Comparison of ENCODE assay signal across 1 cellular context in genomic region chr6:142944126-142945066, GRCh38.
A peak's percentile ranks its signal among the peaks of the same experiment; 100 is the strongest.
TF ChIP-seq lines count a peak whose summit lies in the region.

No MANE protein-coding gene starts in this region.

TF ChIP-seq in HepG2, 621 proteins besides CTCF, POLR2A, EP300 and RAD21 (continued from another document and continues in another):
- TF ChIP-seq ZNF740 (CRISPR knock-in tag; IDR thresholded peaks at IDR 0.05) (peak; percentile 55; the same call in 1 of the 2 replicates), ZNF253 (CRISPR knock-in tag; IDR thresholded peaks at IDR 0.05; ENCODE audit: borderline replicate concordance) (no peak), SIX4 (CRISPR knock-in tag; IDR thresholded peaks at IDR 0.05) (no peak), TGIF2 (CRISPR knock-in tag; IDR thresholded peaks at IDR 0.05) (peak; percentile 40; the same call in 1 of the 2 replicates), KIAA2018 (CRISPR knock-in tag; IDR thresholded peaks at IDR 0.05; ENCODE audit: borderline replicate concordance) (no peak), ZBTB14 (CRISPR knock-in tag; IDR thresholded peaks at IDR 0.05) (no peak), ZNF468 (CRISPR knock-in tag; IDR thresholded peaks at IDR 0.05) (no peak), RXRB (CRISPR knock-in tag; IDR thresholded peaks at IDR 0.05; ENCODE audit: borderline replicate concordance) (peak; percentile 49), ATF7-NPFF (CRISPR knock-in tag; IDR thresholded peaks at IDR 0.05; ENCODE audit: low read depth) (no peak; the same call in 1 of the 2 replicates), ZBTB10 (CRISPR knock-in tag; IDR thresholded peaks at IDR 0.05; ENCODE audit: borderline replicate concordance) (no peak; the same call in 1 of the 2 replicates), ZNF558 (CRISPR knock-in tag; IDR thresholded peaks at IDR 0.05; ENCODE audit: borderline replicate concordance) (peak; percentile 33; the same call in 1 of the 2 replicates), ZNF552 (CRISPR knock-in tag; IDR thresholded peaks at IDR 0.05; ENCODE audit: borderline replicate concordance) (peak; percentile 70; the same call in 1 of the 2 replicates), ZNF235 (CRISPR knock-in tag; IDR thresholded peaks at IDR 0.05; ENCODE audit: borderline replicate concordance) (peak; percentile 73; the same call in 1 of the 2 replicates), ZNF589 (CRISPR knock-in tag; conservative IDR thresholded peaks at IDR 0.05) (peak; percentile 38; the same call in 1 of the 2 replicates), ZBTB21 (CRISPR knock-in tag; IDR thresholded peaks at IDR 0.05) (peak; percentile 66; the same call in 1 of the 2 replicates), ZFP37 (CRISPR knock-in tag; IDR thresholded peaks at IDR 0.05; ENCODE audit: borderline replicate concordance) (0 out of 2 replicates have a peak, but pooled peaks have one; percentile 68), HDAC2 (CRISPR knock-in tag; IDR thresholded peaks at IDR 0.05) (peak; percentile 14; the same call in 1 of the 2 replicates), ARID3A (IDR thresholded peaks at IDR 0.05; ENCODE audit: low read depth, low read length) (no peak), HMGA1 (CRISPR knock-in tag; conservative IDR thresholded peaks at IDR 0.05) (no peak), TFDP2 (CRISPR knock-in tag; IDR thresholded peaks at IDR 0.05) (peak; percentile 38; the same call in 1 of the 2 replicates), RELA (CRISPR knock-in tag; IDR thresholded peaks at IDR 0.05) (no peak), ZC3H13 (CRISPR knock-in tag; IDR thresholded peaks at IDR 0.05) (peak; percentile 65; the same call in 1 of the 2 replicates), PRPF4 (IDR thresholded peaks at IDR 0.05; ENCODE audit: low read depth, low read length, poor library complexity, severe bottlenecking) (no peak), JUNB (CRISPR knock-in tag; IDR thresholded peaks at IDR 0.05; ENCODE audit: borderline replicate concordance) (peak; percentile 59; the same call in 1 of the 2 replicates)
- TF ChIP-seq, protein P1, sequence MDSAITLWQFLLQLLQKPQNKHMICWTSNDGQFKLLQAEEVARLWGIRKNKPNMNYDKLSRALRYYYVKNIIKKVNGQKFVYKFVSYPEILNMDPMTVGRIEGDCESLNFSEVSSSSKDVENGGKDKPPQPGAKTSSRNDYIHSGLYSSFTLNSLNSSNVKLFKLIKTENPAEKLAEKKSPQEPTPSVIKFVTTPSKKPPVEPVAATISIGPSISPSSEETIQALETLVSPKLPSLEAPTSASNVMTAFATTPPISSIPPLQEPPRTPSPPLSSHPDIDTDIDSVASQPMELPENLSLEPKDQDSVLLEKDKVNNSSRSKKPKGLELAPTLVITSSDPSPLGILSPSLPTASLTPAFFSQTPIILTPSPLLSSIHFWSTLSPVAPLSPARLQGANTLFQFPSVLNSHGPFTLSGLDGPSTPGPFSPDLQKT (CRISPR knock-in tag; IDR thresholded peaks at IDR 0.05; ENCODE audit: borderline replicate concordance): no peak
- TF ChIP-seq, protein P2, sequence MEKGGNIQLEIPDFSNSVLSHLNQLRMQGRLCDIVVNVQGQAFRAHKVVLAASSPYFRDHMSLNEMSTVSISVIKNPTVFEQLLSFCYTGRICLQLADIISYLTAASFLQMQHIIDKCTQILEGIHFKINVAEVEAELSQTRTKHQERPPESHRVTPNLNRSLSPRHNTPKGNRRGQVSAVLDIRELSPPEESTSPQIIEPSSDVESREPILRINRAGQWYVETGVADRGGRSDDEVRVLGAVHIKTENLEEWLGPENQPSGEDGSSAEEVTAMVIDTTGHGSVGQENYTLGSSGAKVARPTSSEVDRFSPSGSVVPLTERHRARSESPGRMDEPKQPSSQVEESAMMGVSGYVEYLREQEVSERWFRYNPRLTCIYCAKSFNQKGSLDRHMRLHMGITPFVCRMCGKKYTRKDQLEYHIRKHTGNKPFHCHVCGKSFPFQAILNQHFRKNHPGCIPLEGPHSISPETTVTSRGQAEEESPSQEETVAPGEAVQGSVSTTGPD (CRISPR knock-in tag; IDR thresholded peaks at IDR 0.05): no peak
- TF ChIP-seq, protein P3, sequence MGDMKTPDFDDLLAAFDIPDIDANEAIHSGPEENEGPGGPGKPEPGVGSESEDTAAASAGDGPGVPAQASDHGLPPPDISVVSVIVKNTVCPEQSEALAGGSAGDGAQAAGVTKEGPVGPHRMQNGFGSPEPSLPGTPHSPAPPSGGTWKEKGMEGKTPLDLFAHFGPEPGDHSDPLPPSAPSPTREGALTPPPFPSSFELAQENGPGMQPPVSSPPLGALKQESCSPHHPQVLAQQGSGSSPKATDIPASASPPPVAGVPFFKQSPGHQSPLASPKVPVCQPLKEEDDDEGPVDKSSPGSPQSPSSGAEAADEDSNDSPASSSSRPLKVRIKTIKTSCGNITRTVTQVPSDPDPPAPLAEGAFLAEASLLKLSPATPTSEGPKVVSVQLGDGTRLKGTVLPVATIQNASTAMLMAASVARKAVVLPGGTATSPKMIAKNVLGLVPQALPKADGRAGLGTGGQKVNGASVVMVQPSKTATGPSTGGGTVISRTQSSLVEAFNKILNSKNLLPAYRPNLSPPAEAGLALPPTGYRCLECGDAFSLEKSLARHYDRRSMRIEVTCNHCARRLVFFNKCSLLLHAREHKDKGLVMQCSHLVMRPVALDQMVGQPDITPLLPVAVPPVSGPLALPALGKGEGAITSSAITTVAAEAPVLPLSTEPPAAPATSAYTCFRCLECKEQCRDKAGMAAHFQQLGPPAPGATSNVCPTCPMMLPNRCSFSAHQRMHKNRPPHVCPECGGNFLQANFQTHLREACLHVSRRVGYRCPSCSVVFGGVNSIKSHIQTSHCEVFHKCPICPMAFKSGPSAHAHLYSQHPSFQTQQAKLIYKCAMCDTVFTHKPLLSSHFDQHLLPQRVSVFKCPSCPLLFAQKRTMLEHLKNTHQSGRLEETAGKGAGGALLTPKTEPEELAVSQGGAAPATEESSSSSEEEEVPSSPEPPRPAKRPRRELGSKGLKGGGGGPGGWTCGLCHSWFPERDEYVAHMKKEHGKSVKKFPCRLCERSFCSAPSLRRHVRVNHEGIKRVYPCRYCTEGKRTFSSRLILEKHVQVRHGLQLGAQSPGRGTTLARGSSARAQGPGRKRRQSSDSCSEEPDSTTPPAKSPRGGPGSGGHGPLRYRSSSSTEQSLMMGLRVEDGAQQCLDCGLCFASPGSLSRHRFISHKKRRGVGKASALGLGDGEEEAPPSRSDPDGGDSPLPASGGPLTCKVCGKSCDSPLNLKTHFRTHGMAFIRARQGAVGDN (CRISPR knock-in tag; IDR thresholded peaks at IDR 0.05): peak; percentile 81
